Comparison of ENCODE assay signal across 8 cellular contexts in genomic region chr19:49691243-49692101, GRCh38. TPM values are rescaled to one million over a fixed set of nuclear protein-coding genes. Genes with fewer than 3 reads are reported as not detected.
A peak's percentile ranks its signal among the peaks of the same experiment; 100 is the strongest.
DNase-seq lines count a peak whose midpoint lies in the region; ATAC-seq and TF ChIP-seq lines count a peak whose summit lies in the region.

No MANE protein-coding gene starts in this region.

- TF ChIP-seq CTCF in GM12865 (IDR thresholded peaks at IDR 0.05; ENCODE audit: insufficient read depth, low read depth, low read length, missing control alignments) (no peak), astrocyte of the cerebellum (IDR thresholded peaks at IDR 0.05; ENCODE audit: low read depth, low read length, missing control alignments) (no peak)

- DNase-seq in GM12865 (ENCODE audit: low read depth) (peak; percentile 38), NCI-H345 treated with DMSO at 0.1 percent for 48 hours (lab: John Stamatoyannopoulos, UW; ENCODE audit: unreplicated experiment) (peak; percentile 48), astrocyte of the cerebellum (ENCODE audit: low read depth) (peak; percentile 36), hepatic stellate cell (ENCODE audit: low spot score) (peak; percentile 97), mucosa of gallbladder (ENCODE audit: low spot score) (no peak)

- peaks cover 7% of the 10 kb centered on the region for H3K4me1 ChIP-seq in rectal smooth muscle tissue (ENCODE audit: control insufficient read depth, insufficient read depth, low read length)

- ATAC-seq in GM19035 (IDR thresholded peaks at IDR 0.05; ENCODE audit: unreplicated experiment) (no peak), HG02642 (IDR thresholded peaks at IDR 0.05; ENCODE audit: poor library complexity, unreplicated experiment) (no peak)

- H3K4me3 ChIP-seq in GM12865 (ENCODE audit: low read depth, low read length) (no peak overlapping the region), astrocyte of the cerebellum (ENCODE audit: low read depth, low read length) (peak overlapping the region; percentile 45), rectal smooth muscle tissue (ENCODE audit: low read length) (peak overlapping the region; percentile 46)

- peaks cover 10% of the 10 kb centered on the region for H3K27me3 ChIP-seq in rectal smooth muscle tissue (ENCODE audit: control insufficient read depth, insufficient read depth, low read length)

- peaks cover 2% of the 10 kb centered on the region for H3K36me3 ChIP-seq in rectal smooth muscle tissue (ENCODE audit: control insufficient read depth, insufficient read depth, low read length)

- in situ Hi-C loops in astrocyte of the cerebellum (cut with HindIII; ENCODE audit: low sequenced_read_pairs) = no loop called here

- H3K27ac ChIP-seq in rectal smooth muscle tissue (ENCODE audit: low read depth, low read length) = no peak overlapping the region

- no peak overlapping the region for H3K9ac ChIP-seq in rectal smooth muscle tissue (ENCODE audit: low read length)

RNA-seq across cellular contexts. Expression of gene CPT1C, which starts 0.6 kb away (rescaled TPM):
- 14.2 TPM for total RNA-seq in mucosa of gallbladder

RNA-seq across cellular contexts. Expression of gene ADM5, which starts 2.1 kb away (rescaled TPM):
- 1.3 TPM for total RNA-seq in mucosa of gallbladder

RNA-seq across cellular contexts. Expression of gene PRMT1, which starts 14.4 kb away (rescaled TPM):
- total RNA-seq in mucosa of gallbladder = 103 TPM

RNA-seq across cellular contexts. Expression of gene BCL2L12, which starts 25.7 kb away (rescaled TPM):
- 18.9 TPM for total RNA-seq in mucosa of gallbladder

RNA-seq across cellular contexts. Expression of gene IRF3, which starts 25.8 kb away (rescaled TPM):
- total RNA-seq in mucosa of gallbladder = 174 TPM
